1 cellular context compared by ENCODE assay signal in the genomic region with DNA sequence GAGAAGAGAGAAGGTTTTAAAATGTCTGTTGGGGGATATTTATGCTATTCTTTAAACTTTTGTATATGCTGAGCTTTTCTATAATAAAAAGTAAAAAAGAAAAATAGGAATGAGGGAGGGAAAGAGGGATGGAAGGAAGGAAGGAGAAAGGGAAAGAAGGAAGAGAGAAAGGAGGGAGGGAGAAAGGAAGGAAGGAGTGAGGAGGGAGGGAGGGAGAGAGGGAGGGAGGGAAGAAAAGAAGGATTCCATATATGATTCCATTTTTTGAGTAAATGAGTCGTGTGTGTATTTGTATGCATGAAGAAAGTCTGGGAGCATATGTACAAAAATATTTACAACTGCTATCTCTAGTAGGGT.
TF ChIP-seq lines count a peak whose summit lies in the region.

No MANE protein-coding gene starts in this region.

TF ChIP-seq in HEK293, 187 proteins besides CTCF, POLR2A, EP300 and RAD21 (continued from another document):
- TF ChIP-seq, protein P1, sequence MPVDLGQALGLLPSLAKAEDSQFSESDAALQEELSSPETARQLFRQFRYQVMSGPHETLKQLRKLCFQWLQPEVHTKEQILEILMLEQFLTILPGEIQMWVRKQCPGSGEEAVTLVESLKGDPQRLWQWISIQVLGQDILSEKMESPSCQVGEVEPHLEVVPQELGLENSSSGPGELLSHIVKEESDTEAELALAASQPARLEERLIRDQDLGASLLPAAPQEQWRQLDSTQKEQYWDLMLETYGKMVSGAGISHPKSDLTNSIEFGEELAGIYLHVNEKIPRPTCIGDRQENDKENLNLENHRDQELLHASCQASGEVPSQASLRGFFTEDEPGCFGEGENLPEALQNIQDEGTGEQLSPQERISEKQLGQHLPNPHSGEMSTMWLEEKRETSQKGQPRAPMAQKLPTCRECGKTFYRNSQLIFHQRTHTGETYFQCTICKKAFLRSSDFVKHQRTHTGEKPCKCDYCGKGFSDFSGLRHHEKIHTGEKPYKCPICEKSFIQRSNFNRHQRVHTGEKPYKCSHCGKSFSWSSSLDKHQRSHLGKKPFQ (tag by site-specific recombination; IDR thresholded peaks at IDR 0.05): no peak
- no peak for TF ChIP-seq ZNF585B (tag by site-specific recombination; IDR thresholded peaks at IDR 0.05)
- no peak for TF ChIP-seq ZNF660 (tag by site-specific recombination; IDR thresholded peaks at IDR 0.05)
- TF ChIP-seq ZEB2 (tag by site-specific recombination; IDR thresholded peaks at IDR 0.05): no peak
